ENCODE assay signal across 8 cellular contexts in the genomic region with DNA sequence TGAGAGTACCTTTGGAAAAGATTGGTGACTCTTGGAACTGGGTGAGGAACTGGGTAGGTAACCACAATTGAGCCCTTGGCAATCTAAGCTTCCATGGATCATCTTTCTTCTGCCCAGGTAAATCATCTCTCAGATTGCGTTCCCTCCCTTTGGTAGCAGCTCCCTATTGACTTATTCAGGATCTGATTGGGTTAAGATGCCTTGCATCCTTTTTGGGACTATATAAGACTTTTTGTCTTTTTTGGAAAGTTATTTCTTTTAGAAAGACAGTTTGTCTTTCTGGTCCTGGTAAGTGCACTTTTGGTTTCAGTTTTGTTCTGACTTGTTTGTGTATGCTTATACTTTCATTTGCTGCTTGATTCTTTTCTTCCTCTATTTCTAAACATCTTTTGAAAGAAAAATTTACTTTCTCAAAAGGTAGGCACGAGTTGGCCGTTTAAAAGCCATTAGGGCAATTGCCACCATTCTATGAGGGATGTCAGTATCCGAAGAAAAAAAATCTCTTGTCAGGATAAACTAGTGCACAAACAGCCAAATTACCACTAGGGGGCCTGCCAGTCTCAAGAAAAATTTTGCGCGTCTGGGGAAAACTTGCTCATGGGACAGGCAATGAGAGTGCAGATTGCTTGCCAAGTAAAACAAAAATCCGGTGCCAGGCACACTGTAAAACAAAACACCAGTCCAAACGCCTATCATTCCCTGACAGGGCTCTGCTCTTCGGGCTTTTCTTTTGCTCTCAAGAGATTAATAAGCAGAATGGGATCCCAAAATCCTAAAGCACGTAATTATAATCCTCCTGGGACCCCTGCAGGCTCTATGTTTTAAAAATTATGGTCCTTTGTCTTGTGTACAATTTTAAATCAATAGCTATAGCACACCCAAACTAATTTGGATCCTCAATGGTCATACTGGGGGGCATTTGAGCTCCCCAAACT. TPM values are rescaled to one million over a fixed set of nuclear protein-coding genes. Genes with fewer than 3 reads are reported as not detected.
DNase-seq lines count a peak whose midpoint lies in the region; ATAC-seq and TF ChIP-seq lines count a peak whose summit lies in the region.

No MANE protein-coding gene starts in this region.

- intact Hi-C loops in IMR-90 (cut with micrococcal nuclease): loop anchor here (1.0 to 5.0 kb wide), 3 partner anchors 345 to 887 kb away; no protein-coding TSS in a partner anchor

- peak overlapping the region; percentile 47; the same call in 1 of the 2 replicates for H4K91ac ChIP-seq in IMR-90 (ENCODE audit: insufficient read depth, low read depth, low read length)

- H4K5ac ChIP-seq in IMR-90 (ENCODE audit: low read depth, low read length): peak overlapping the region; percentile 90

- H3K9me3 ChIP-seq in IMR-90 (ENCODE audit: control insufficient read depth, insufficient read depth, low read length) (no peaks in the 10 kb centered on the region), OCI-LY3 (ENCODE audit: insufficient read depth, low read length) (no peaks in the 10 kb centered on the region)

- no peaks in the 10 kb centered on the region for H3K79me2 ChIP-seq in OCI-LY3 (ENCODE audit: low read length)

- DNase-seq in COLO829 (ENCODE audit: low spot score) (peak; percentile 90), IMR-90 (peak; percentile 91), activated T-cell treated with anti-CD3 and anti-CD28 coated beads for 1 hour (ENCODE audit: low read depth) (peak; percentile 50), erythroblast (lab: John Stamatoyannopoulos, UW) (peak; percentile 86 to 89), naive B cell (peak; percentile 63)
- peak; percentile 22 to 42 for DNase-seq in stimulated activated CD8-positive, alpha-beta memory T cell treated with anti-CD3 and anti-CD28 coated beads, Interleukin-7, amount 100 ng/mL, for 48 hours (ENCODE audit: extremely low read depth in 1 of 2, low read depth in 1 of 2)

- H3K27me3 ChIP-seq in IMR-90 (ENCODE audit: control insufficient read depth, insufficient read depth, low read length): no peaks in the 10 kb centered on the region
- peaks cover 15% of the 10 kb centered on the region for H3K27me3 ChIP-seq in OCI-LY3 (ENCODE audit: low read depth, low read length)

- H3K4me1 ChIP-seq in IMR-90 (ENCODE audit: control insufficient read depth, insufficient read depth, low read length): no peaks in the 10 kb centered on the region; the same call in 1 of the 2 replicates
- peaks cover 5% of the 10 kb centered on the region for H3K4me1 ChIP-seq in OCI-LY3 (ENCODE audit: low read length)

- H4K20me1 ChIP-seq in IMR-90 (ENCODE audit: insufficient read depth, low read length) (no peaks in the 10 kb centered on the region), OCI-LY3 (ENCODE audit: insufficient read depth, low read length) (no peaks in the 10 kb centered on the region)

- TF ChIP-seq POLR2A in IMR-90 (IDR thresholded peaks at IDR 0.05; ENCODE audit: low read depth, low read length) (no peak), erythroblast (IDR thresholded peaks at IDR 0.05; ENCODE audit: low read length) (no peak)

- H3K4ac ChIP-seq in IMR-90 (ENCODE audit: low read depth, low read length): peak overlapping the region; percentile 49

- peak; percentile 90 for TF ChIP-seq CTCF in IMR-90 (conservative IDR thresholded peaks at IDR 0.05; ENCODE audit: low read depth, low read length)
- peak; percentile 96 for TF ChIP-seq CTCF in OCI-LY3 (IDR thresholded peaks at IDR 0.05; ENCODE audit: low read depth, low read length)

- peak; percentile 79 for TF ChIP-seq RAD21 in IMR-90 (IDR thresholded peaks at IDR 0.05; ENCODE audit: low read length)

- peak overlapping the region; percentile 46 for H2BK20ac ChIP-seq in IMR-90 (ENCODE audit: low read depth, low read length)

- H2AK5ac ChIP-seq in IMR-90 (ENCODE audit: low read depth, low read length): peak overlapping the region; percentile 45; the same call in 1 of the 2 replicates

- H3K9me1 ChIP-seq in IMR-90 (ENCODE audit: insufficient read depth, low read length): no peaks in the 10 kb centered on the region

- in situ Hi-C loops in IMR-90 (cut with MboI; ENCODE audit: low sequenced_read_pairs): loop anchor here (5.0 kb wide), 1 partner anchor 347 kb away; no protein-coding TSS in a partner anchor

- peaks cover 5 to 6% of the 10 kb centered on the region in 2 donors for H3K36me3 Mint-ChIP-seq in naive B cell

- POLR2A ChIA-PET in IMR-90 (lab: Charles Lee; ENCODE audit: unreplicated experiment): interaction anchor here (0.6 to 0.8 kb wide), 2 partner anchors 19 to 280 kb away, joined by 3 to 4 read pairs; no protein-coding TSS in a partner anchor

- no peaks in the 10 kb centered on the region for H3K79me1 ChIP-seq in IMR-90 (ENCODE audit: low read depth in 1 of 2, low read length in 2 of 2)

- peak overlapping the region; percentile 44; the same call in 1 of the 2 replicates for H3K9ac ChIP-seq in IMR-90 (ENCODE audit: low read depth, low read length)
- peak overlapping the region; percentile 83 for H3K9ac ChIP-seq in OCI-LY3 (ENCODE audit: low read length)

- H3K18ac ChIP-seq in IMR-90 (ENCODE audit: low read depth, low read length): peak overlapping the region; percentile 39; the same call in 1 of the 2 replicates

- peak overlapping the region; percentile 50 for H3K56ac ChIP-seq in IMR-90 (ENCODE audit: extremely low read depth, insufficient read depth, low read length)

- peak overlapping the region; percentile 1 for H2AK9ac ChIP-seq in IMR-90 (replicated peaks; ENCODE audit: low read depth, low read length, poor library complexity)

- H3K36me3 ChIP-seq in IMR-90 (ENCODE audit: control insufficient read depth, insufficient read depth, low read length): no peaks in the 10 kb centered on the region
- H3K36me3 ChIP-seq in OCI-LY3 (replicated peaks; ENCODE audit: low read depth, low read length): no peaks in the 10 kb centered on the region

- peak overlapping the region; percentile 66 for H2BK120ac ChIP-seq in IMR-90 (ENCODE audit: low read depth, low read length)

- H3K27me3 Mint-ChIP-seq in naive B cell: peaks cover 29 to 62% (median 47%) of the 10 kb centered on the region in 3 donors

- H2AFZ ChIP-seq in IMR-90 (replicated peaks; ENCODE audit: low read length, poor library complexity) (peak overlapping the region; percentile 27), OCI-LY3 (ENCODE audit: low read depth, low read length) (peak overlapping the region; percentile 79)

- peak overlapping the region; percentile 45; the same call in 2 of the 3 replicates for H2BK15ac ChIP-seq in IMR-90 (ENCODE audit: low read depth, low read length)

- ATAC-seq in GM21367 (IDR thresholded peaks at IDR 0.05; ENCODE audit: unreplicated experiment) (peak; percentile 68), IMR-90 (ENCODE audit: low read depth) (peak; percentile 77), naive B cell (ENCODE audit: low read depth in 2 of 2) (peak; percentile 77 to 82)

- H3K4me3 ChIP-seq in IMR-90 (ENCODE audit: insufficient read depth, low read depth, low read length): peak overlapping the region; percentile 54; the same call in 1 of the 2 replicates
- H3K4me3 ChIP-seq in OCI-LY3 (ENCODE audit: low read length): peak overlapping the region; percentile 94

- BruUV-seq in IMR-90 (replicated peaks; lab: Mats Ljungman, UMichigan): no TSS peak

- H4K8ac ChIP-seq in IMR-90 (ENCODE audit: low read depth in 2 of 2, low read length in 2 of 2): peak overlapping the region; percentile 78 to 83

- H3K23ac ChIP-seq in IMR-90 (ENCODE audit: low read depth, low read length): peak overlapping the region; percentile 10; the same call in 1 of the 2 replicates

- dilution Hi-C loops in IMR-90 (cut with HindIII; ENCODE audit: low sequenced_read_pairs, unreplicated experiment): no loop called here

- peak overlapping the region; percentile 85 for H3K4me2 ChIP-seq in IMR-90 (ENCODE audit: low read depth, low read length)
- peak overlapping the region; percentile 90 for H3K4me2 ChIP-seq in OCI-LY3 (ENCODE audit: low read length)

- H3K27ac ChIP-seq in IMR-90 (ENCODE audit: insufficient read depth, low read length) (peak overlapping the region; percentile 15; the same call in 1 of the 2 replicates), OCI-LY3 (ENCODE audit: low read length) (peak overlapping the region; percentile 73)

- H3K4me3 Mint-ChIP-seq in naive B cell: peak overlapping the region; percentile 76 to 94 (median 90)

- peak overlapping the region; percentile 51 to 93 (median 74) for H3K27ac Mint-ChIP-seq in naive B cell

- CTCF ChIA-PET in IMR-90 (lab: Yijun Ruan, JAX): interaction anchor here (0.7 to 2.0 kb wide), 5 partner anchors 9 to 366 kb away, joined by 3 to 7 read pairs (median 4); no protein-coding TSS in a partner anchor

- H3K9me3 Mint-ChIP-seq in naive B cell: peaks cover 0 to 13% (median 4%) of the 10 kb centered on the region in 7 donors

- peaks cover 5 to 17% (median 5%) of the 10 kb centered on the region in 3 donors for H3K4me1 Mint-ChIP-seq in naive B cell

- no peak overlapping the region for H2BK5ac ChIP-seq in IMR-90 (ENCODE audit: low read depth, low read length, poor library complexity, severe bottlenecking)

- 0% methylated on average over 2 of the region's 10 CpGs; no CpG with 5 or more reads in 1 of the 2 experiments for WGBS in IMR-90 (ENCODE audit: extremely low coverage in 2 of 2, insufficient read length in 1 of 2), 2 experiments

- H3K14ac ChIP-seq in IMR-90 (replicated peaks; ENCODE audit: low read depth, low read length): peak overlapping the region; percentile 67

TF ChIP-seq in IMR-90, 13 proteins besides CTCF, POLR2A, EP300 and RAD21 (continues in another document):
- peak; percentile 57 for TF ChIP-seq MAFK (IDR thresholded peaks at IDR 0.05; ENCODE audit: low read depth, low read length)

RNA-seq across cellular contexts. Expression of a gene that starts 12.8 kb away (rescaled TPM):
- not detected in 2 replicates for total RNA-seq in IMR-90 (2012; rRNA removed)
- polyA plus RNA-seq in IMR-90 (2012; rRNA removed) (not detected in 2 replicates), naive B cell (ENCODE audit: low read depth in 6 of 6) (not detected)
- polyA plus RNA-seq in IMR-90 (2012; cell fraction: cytosol; rRNA removed): not detected in 2 replicates
- not detected in 2 replicates for polyA plus RNA-seq in IMR-90 (2012; cell fraction: nucleus; rRNA removed; ENCODE audit: low replicate concordance)

RNA-seq across cellular contexts. Expression of a gene that starts 45.7 kb away (rescaled TPM):
- total RNA-seq in IMR-90 (2012; rRNA removed): not detected in 2 replicates
- polyA plus RNA-seq in IMR-90 (2012; rRNA removed) (not detected in 2 replicates), naive B cell (ENCODE audit: low read depth in 6 of 6) (not detected)
- not detected in 2 replicates for polyA plus RNA-seq in IMR-90 (2012; cell fraction: cytosol; rRNA removed)
- polyA plus RNA-seq in IMR-90 (2012; cell fraction: nucleus; rRNA removed; ENCODE audit: low replicate concordance): 0.15 TPM in 1 of 2 replicates, not detected in the other

RNA-seq across cellular contexts. Expression of a gene that starts 54.0 kb away (rescaled TPM):
- total RNA-seq in IMR-90 (2012; rRNA removed): not detected in 2 replicates
- not detected in 2 replicates for polyA plus RNA-seq in IMR-90 (2012; rRNA removed)
- not detected in 2 replicates for polyA plus RNA-seq in IMR-90 (2012; cell fraction: cytosol; rRNA removed)
- polyA plus RNA-seq in IMR-90 (2012; cell fraction: nucleus; rRNA removed; ENCODE audit: low replicate concordance): 0.15 TPM in 1 of 2 replicates, not detected in the other
- polyA plus RNA-seq in naive B cell (ENCODE audit: low read depth in 6 of 6): not detected

Comparison
In these comparisons a context has a peak if more than half of its experiments do, and no peak if none do; other contexts are left out.
1. Peak in every context shown above with its lines: DNase-seq, ATAC-seq, H3K4me3 ChIP-seq and H3K27ac ChIP-seq.
2. DNase-seq: peak in every context shown above with its lines; median percentile 91 in IMR-90; 90 in COLO829; 88 in erythroblast; 63 in naive B cell; 50 in activated T-cell treated with anti-CD3 and anti-CD28 coated beads for 1 hour; 32 in stimulated activated CD8-positive, alpha-beta memory T cell treated with anti-CD3 and anti-CD28 coated beads, Interleukin-7, amount 100 ng/mL, for 48 hours.